In genomic region chr11:27757953-27758352, GRCh38 we compare ENCODE assay signal across 17 cellular contexts. TPM values are rescaled to one million over a fixed set of nuclear protein-coding genes. Genes with fewer than 3 reads are reported as not detected.
DNase-seq lines count a peak whose midpoint lies in the region; ATAC-seq lines count a peak whose summit lies in the region.
"Had no signal": no experiment of that assay in that cellular context is flagged by ENCODE, and none has a peak within 500 bp of the region (broad histone marks: within the 10 kb centered on the region; RNA-seq: fewer than 3 reads in every experiment).

No MANE protein-coding gene starts in this region.

- H3K27me3 ChIP-seq in MG63, result no peaks in the 10 kb centered on the region
- H3K27me3 ChIP-seq: right atrium auricular region, vagina had no signal

- DNase-seq in COLO829 (ENCODE audit: low spot score) (peak; percentile 53), MG63 (peak; percentile 72), astrocyte of the hippocampus (ENCODE audit: low read depth, low spot score) (peak; percentile 82), kidney tubule cell (ENCODE audit: low spot score) (peak; percentile 8), SW 1271 (lab: John Stamatoyannopoulos, UW) (no peak), kidney glomerular epithelial cell (lab: John Stamatoyannopoulos, UW) (no peak)
- DNase-seq: H9; NCI-H1436 treated with DMSO at 0.1 percent for 48 hours; SHP77 treated with DMSO at 0.1 percent for 48 hours; stimulated activated CD4-positive, alpha-beta T cell treated with anti-CD3 and anti-CD28 coated beads, Interleukin-4, amount 100 ng/mL, for 4 hours; stimulated activated naive CD4-positive, alpha-beta T cell had no signal

- H3K4me3 ChIP-seq in MG63, result no peak overlapping the region
- H3K4me3 ChIP-seq: right atrium auricular region, vagina had no signal

- H3K9me3 ChIP-seq in MG63, result no peaks in the 10 kb centered on the region
- H3K9me3 ChIP-seq: right atrium auricular region, vagina had no signal

- no peak for ATAC-seq in HG02588 (IDR thresholded peaks at IDR 0.05; ENCODE audit: unreplicated experiment)
- no peak for ATAC-seq in HG02840 (IDR thresholded peaks at IDR 0.05; ENCODE audit: low FRiP score, unreplicated experiment)
- ATAC-seq: activated naive CD4-positive, alpha-beta T cell treated with anti-CD3 and anti-CD28 coated beads, Interleukin-2, amount 50 U/mL, for 72 hours; HepG2 had no signal

- H3K36me3 ChIP-seq in MG63, result no peaks in the 10 kb centered on the region
- H3K36me3 ChIP-seq: right atrium auricular region, vagina had no signal

RNA-seq across cellular contexts. Expression of gene BDNF, which starts 57.7 kb away (rescaled TPM):
- total RNA-seq in MG63 (2014; rRNA removed; shearing (Covaris generic); ENCODE audit: low replicate concordance), result 20.6 and 21.2 TPM in 2 replicates
- total RNA-seq: activated naive CD4-positive, alpha-beta T cell treated with anti-CD3 and anti-CD28 coated beads, Interleukin-2, amount 50 U/mL, for 72 hours had no signal

Comparison
In these comparisons a context has a peak if more than half of its experiments do, and no peak if none do; other contexts are left out.
1. DNase-seq: peak in COLO829 (single experiment), MG63 (single experiment), astrocyte of the hippocampus (single experiment) and kidney tubule cell (single experiment); none in SW 1271 (0 of 2) and kidney glomerular epithelial cell (single experiment).